ENCODE assay signal across 21 cellular contexts in genomic region chr1:208803371-208803811, GRCh38.
DNase-seq lines count a peak whose midpoint lies in the region; ATAC-seq lines count a peak whose summit lies in the region.
"Had no signal": no experiment of that assay in that cellular context is flagged by ENCODE, and none has a peak within 500 bp of the region (broad histone marks: within the 10 kb centered on the region; RNA-seq: fewer than 3 reads in every experiment).

No MANE protein-coding gene starts in this region.

- no peak overlapping the region for H2AFZ ChIP-seq in Karpas-422 (ENCODE audit: low read length)

- DNase-seq in DMS79 (lab: John Stamatoyannopoulos, UW) = peak; percentile 94
- DNase-seq in NCI-H1105 (lab: John Stamatoyannopoulos, UW) = peak; percentile 83
- DNase-seq in NCI-H446 treated with DMSO at 0.1 percent for 48 hours (lab: John Stamatoyannopoulos, UW) = peak; percentile 52
- DNase-seq in head of caudate nucleus = peak in 36 of 42 donors; percentile 5 to 84 (median 50)
- DNase-seq in SHP77 treated with DMSO at 0.1 percent for 48 hours (lab: John Stamatoyannopoulos, UW) = no peak
- no peak for DNase-seq in Karpas-422
- DNase-seq in KG1 (lab: John Stamatoyannopoulos, UW) = no peak
- DNase-seq: ACHN; activated CD4-positive, alpha-beta T cell treated with anti-CD3 and anti-CD28 coated beads, Interleukin-2, amount 50 U/mL, for 1 hour; activated effector memory CD4-positive, alpha-beta T cell treated with anti-CD3 and anti-CD28 coated beads, Interleukin-2, amount 50 U/mL, for 16 hours; C1 segment of cervical spinal cord; heart left ventricle; midbrain; stimulated activated CD4-positive, alpha-beta T cell treated with anti-CD3 and anti-CD28 coated beads, Interleukin-1b, Interleukin-23, amount 100 ng/mL, for 48 hours; stimulated activated naive CD4-positive, alpha-beta T cell; T-helper 17 cell had no signal

- no peak for ATAC-seq in GM21717 (IDR thresholded peaks at IDR 0.05; ENCODE audit: unreplicated experiment)
- ATAC-seq: heart left ventricle, T-helper 17 cell had no signal

- H3K9me3 ChIP-seq in Karpas-422 (ENCODE audit: low read length) = no peaks in the 10 kb centered on the region
- H3K9me3 ChIP-seq: prostate gland had no signal

- H3K4me2 ChIP-seq in Karpas-422 (ENCODE audit: low read depth, low read length, poor library complexity, severe bottlenecking) = no peak overlapping the region

- intact Hi-C loops in head of caudate nucleus (cut with DNase I) = no loop called here

- no peaks in the 10 kb centered on the region for H3K4me1 ChIP-seq in Karpas-422 (ENCODE audit: low read length)
- H3K4me1 ChIP-seq: breast epithelium, heart left ventricle, prostate gland had no signal

- no peak overlapping the region for H3K4me3 ChIP-seq in Karpas-422 (ENCODE audit: low read length)
- H3K4me3 ChIP-seq: breast epithelium, coronary artery, heart left ventricle, prostate gland had no signal

- H3K9me2 ChIP-seq in Karpas-422 (replicated peaks; ENCODE audit: insufficient read depth, low read length) = no peaks in the 10 kb centered on the region

- no peaks in the 10 kb centered on the region for H3K79me2 ChIP-seq in Karpas-422 (ENCODE audit: low read length)

- no peaks in the 10 kb centered on the region for H3K36me3 ChIP-seq in Karpas-422 (ENCODE audit: insufficient read depth, low read length)
- H3K36me3 ChIP-seq: breast epithelium, heart left ventricle, prostate gland had no signal

- H3K9ac ChIP-seq in Karpas-422 (ENCODE audit: low read length) = no peak overlapping the region

- H3K27me3 ChIP-seq in Karpas-422 (ENCODE audit: low read length) = no peaks in the 10 kb centered on the region
- H3K27me3 ChIP-seq: breast epithelium had no signal

- H4K20me1 ChIP-seq in Karpas-422 (ENCODE audit: insufficient read depth, low read depth, low read length) = no peaks in the 10 kb centered on the region

- H3K27ac ChIP-seq in Karpas-422 (ENCODE audit: low read length) = no peak overlapping the region
- H3K27ac ChIP-seq: breast epithelium, coronary artery, heart left ventricle, prostate gland, VCaP had no signal

Comparison
In these comparisons a context has a peak if more than half of its experiments do, and no peak if none do; other contexts are left out.
1. DNase-seq: peak in DMS79 (single experiment), NCI-H1105 (single experiment), NCI-H446 treated with DMSO at 0.1 percent for 48 hours (single experiment) and head of caudate nucleus (36 of 42); none in SHP77 treated with DMSO at 0.1 percent for 48 hours (single experiment), Karpas-422 (single experiment) and KG1 (single experiment).